Comparison of ENCODE assay signal across 1 cellular context in the genomic region with DNA sequence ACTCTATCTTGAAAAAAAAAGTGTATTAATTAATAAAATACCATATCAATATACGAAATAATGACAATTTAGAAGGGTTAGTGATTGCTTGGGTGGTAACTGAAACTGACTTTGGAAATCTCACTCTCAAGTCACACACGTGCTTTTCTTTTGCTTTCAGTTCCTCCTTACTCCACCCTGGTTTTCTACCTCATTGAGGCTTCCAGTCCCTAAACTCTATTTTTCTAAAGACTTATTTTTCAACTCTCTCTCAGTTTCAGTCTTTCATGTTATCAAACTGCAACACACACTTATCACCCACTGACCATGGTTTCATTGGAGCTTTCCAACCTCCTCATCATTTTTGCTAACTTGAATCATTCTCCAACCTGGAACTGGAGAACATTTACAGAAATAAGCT.
TF ChIP-seq lines count a peak whose summit lies in the region.

No MANE protein-coding gene starts in this region.

TF ChIP-seq in GM12878, 131 proteins besides CTCF, POLR2A, EP300 and RAD21 (continued from another document and continues in another):
- TF ChIP-seq, protein P1, sequence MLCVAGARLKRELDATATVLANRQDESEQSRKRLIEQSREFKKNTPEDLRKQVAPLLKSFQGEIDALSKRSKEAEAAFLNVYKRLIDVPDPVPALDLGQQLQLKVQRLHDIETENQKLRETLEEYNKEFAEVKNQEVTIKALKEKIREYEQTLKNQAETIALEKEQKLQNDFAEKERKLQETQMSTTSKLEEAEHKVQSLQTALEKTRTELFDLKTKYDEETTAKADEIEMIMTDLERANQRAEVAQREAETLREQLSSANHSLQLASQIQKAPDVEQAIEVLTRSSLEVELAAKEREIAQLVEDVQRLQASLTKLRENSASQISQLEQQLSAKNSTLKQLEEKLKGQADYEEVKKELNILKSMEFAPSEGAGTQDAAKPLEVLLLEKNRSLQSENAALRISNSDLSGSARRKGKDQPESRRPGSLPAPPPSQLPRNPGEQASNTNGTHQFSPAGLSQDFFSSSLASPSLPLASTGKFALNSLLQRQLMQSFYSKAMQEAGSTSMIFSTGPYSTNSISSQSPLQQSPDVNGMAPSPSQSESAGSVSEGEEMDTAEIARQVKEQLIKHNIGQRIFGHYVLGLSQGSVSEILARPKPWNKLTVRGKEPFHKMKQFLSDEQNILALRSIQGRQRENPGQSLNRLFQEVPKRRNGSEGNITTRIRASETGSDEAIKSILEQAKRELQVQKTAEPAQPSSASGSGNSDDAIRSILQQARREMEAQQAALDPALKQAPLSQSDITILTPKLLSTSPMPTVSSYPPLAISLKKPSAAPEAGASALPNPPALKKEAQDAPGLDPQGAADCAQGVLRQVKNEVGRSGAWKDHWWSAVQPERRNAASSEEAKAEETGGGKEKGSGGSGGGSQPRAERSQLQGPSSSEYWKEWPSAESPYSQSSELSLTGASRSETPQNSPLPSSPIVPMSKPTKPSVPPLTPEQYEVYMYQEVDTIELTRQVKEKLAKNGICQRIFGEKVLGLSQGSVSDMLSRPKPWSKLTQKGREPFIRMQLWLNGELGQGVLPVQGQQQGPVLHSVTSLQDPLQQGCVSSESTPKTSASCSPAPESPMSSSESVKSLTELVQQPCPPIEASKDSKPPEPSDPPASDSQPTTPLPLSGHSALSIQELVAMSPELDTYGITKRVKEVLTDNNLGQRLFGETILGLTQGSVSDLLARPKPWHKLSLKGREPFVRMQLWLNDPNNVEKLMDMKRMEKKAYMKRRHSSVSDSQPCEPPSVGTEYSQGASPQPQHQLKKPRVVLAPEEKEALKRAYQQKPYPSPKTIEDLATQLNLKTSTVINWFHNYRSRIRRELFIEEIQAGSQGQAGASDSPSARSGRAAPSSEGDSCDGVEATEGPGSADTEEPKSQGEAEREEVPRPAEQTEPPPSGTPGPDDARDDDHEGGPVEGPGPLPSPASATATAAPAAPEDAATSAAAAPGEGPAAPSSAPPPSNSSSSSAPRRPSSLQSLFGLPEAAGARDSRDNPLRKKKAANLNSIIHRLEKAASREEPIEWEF (IDR thresholded peaks at IDR 0.05; ENCODE audit: insufficient replicate concordance, low read depth, low read length), result peak; percentile 65
- TF ChIP-seq, protein P2, sequence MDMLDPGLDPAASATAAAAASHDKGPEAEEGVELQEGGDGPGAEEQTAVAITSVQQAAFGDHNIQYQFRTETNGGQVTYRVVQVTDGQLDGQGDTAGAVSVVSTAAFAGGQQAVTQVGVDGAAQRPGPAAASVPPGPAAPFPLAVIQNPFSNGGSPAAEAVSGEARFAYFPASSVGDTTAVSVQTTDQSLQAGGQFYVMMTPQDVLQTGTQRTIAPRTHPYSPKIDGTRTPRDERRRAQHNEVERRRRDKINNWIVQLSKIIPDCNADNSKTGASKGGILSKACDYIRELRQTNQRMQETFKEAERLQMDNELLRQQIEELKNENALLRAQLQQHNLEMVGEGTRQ (IDR thresholded peaks at IDR 0.05; ENCODE audit: borderline replicate concordance, low read depth, low read length), result peak; percentile 25; the same call in 1 of the 2 replicates
- TF ChIP-seq GATAD2B (conservative IDR thresholded peaks at IDR 0.05; ENCODE audit: low read depth), result no peak
- TF ChIP-seq SRF (IDR thresholded peaks at IDR 0.05; ENCODE audit: low read depth in 2 of 2, low read length in 2 of 2), result no peak
- peak; percentile 96 to 99 for TF ChIP-seq BHLHE40 (IDR thresholded peaks at IDR 0.05; ENCODE audit: borderline replicate concordance in 1 of 2, low read depth in 2 of 2, low read length in 1 of 2)
- no peak for TF ChIP-seq RBBP5 (conservative IDR thresholded peaks at IDR 0.05)
- no peak for TF ChIP-seq NR2C1 (IDR thresholded peaks at IDR 0.05)
- TF ChIP-seq STAT3 (IDR thresholded peaks at IDR 0.05; ENCODE audit: low read depth, low read length), result 0 out of 2 replicates have a peak, but pooled peaks have one; percentile 79
- TF ChIP-seq HCFC1 (IDR thresholded peaks at IDR 0.05; ENCODE audit: low read length), result no peak
- no peak for TF ChIP-seq YBX1 (IDR thresholded peaks at IDR 0.05)
- TF ChIP-seq EGR1 (IDR thresholded peaks at IDR 0.05; ENCODE audit: borderline replicate concordance in 1 of 2, low read depth in 2 of 2, low read length in 2 of 2), result no peak
- TF ChIP-seq, protein P3, sequence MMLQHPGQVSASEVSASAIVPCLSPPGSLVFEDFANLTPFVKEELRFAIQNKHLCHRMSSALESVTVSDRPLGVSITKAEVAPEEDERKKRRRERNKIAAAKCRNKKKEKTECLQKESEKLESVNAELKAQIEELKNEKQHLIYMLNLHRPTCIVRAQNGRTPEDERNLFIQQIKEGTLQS (IDR thresholded peaks at IDR 0.05; ENCODE audit: borderline replicate concordance, extremely low read depth, low read depth, low read length), result no peak
- no peak for TF ChIP-seq TAF1 (IDR thresholded peaks at IDR 0.05; ENCODE audit: borderline replicate concordance, low read depth, low read length)
- TF ChIP-seq TCF3 (IDR thresholded peaks at IDR 0.05; ENCODE audit: borderline replicate concordance, insufficient read depth, low read depth, low read length), result no peak
- TF ChIP-seq E2F8 (IDR thresholded peaks at IDR 0.05; ENCODE audit: low read depth, partially characterized antibody), result no peak
- TF ChIP-seq, protein P4, sequence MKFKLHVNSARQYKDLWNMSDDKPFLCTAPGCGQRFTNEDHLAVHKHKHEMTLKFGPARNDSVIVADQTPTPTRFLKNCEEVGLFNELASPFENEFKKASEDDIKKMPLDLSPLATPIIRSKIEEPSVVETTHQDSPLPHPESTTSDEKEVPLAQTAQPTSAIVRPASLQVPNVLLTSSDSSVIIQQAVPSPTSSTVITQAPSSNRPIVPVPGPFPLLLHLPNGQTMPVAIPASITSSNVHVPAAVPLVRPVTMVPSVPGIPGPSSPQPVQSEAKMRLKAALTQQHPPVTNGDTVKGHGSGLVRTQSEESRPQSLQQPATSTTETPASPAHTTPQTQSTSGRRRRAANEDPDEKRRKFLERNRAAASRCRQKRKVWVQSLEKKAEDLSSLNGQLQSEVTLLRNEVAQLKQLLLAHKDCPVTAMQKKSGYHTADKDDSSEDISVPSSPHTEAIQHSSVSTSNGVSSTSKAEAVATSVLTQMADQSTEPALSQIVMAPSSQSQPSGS (IDR thresholded peaks at IDR 0.05; ENCODE audit: low read length), result peak; percentile 64
- TF ChIP-seq SPI1 (IDR thresholded peaks at IDR 0.05; ENCODE audit: borderline replicate concordance, insufficient read depth, low read depth, low read length), result peak; percentile 97
- TF ChIP-seq ZNF592 (IDR thresholded peaks at IDR 0.05), result no peak
- no peak for TF ChIP-seq SIX5 (IDR thresholded peaks at IDR 0.05; ENCODE audit: low read depth, low read length, severe bottlenecking)
- no peak for TF ChIP-seq CEBPB (IDR thresholded peaks at IDR 0.05; ENCODE audit: borderline replicate concordance in 1 of 2, low read depth in 2 of 2, low read length in 2 of 2)
- no peak for TF ChIP-seq PML (IDR thresholded peaks at IDR 0.05; ENCODE audit: low read length)
- TF ChIP-seq BRCA1 (IDR thresholded peaks at IDR 0.05; ENCODE audit: low read depth, low read length), result no peak
- TF ChIP-seq WRNIP1 (IDR thresholded peaks at IDR 0.05; ENCODE audit: borderline replicate concordance, low read depth, low read length), result no peak
- TF ChIP-seq SUZ12 (IDR thresholded peaks at IDR 0.05; ENCODE audit: unreplicated experiment), result no peak
- TF ChIP-seq HDAC6 (IDR thresholded peaks at IDR 0.05; ENCODE audit: unreplicated experiment), result no peak
- TF ChIP-seq, protein P5, sequence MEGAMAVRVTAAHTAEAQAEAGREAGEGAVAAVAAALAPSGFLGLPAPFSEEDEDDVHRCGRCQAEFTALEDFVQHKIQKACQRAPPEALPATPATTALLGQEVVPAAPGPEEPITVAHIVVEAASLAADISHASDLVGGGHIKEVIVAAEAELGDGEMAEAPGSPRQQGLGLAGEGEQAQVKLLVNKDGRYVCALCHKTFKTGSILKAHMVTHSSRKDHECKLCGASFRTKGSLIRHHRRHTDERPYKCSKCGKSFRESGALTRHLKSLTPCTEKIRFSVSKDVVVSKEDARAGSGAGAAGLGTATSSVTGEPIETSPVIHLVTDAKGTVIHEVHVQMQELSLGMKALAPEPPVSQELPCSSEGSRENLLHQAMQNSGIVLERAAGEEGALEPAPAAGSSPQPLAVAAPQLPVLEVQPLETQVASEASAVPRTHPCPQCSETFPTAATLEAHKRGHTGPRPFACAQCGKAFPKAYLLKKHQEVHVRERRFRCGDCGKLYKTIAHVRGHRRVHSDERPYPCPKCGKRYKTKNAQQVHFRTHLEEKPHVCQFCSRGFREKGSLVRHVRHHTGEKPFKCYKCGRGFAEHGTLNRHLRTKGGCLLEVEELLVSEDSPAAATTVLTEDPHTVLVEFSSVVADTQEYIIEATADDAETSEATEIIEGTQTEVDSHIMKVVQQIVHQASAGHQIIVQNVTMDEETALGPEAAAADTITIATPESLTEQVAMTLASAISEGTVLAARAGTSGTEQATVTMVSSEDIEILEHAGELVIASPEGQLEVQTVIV (IDR thresholded peaks at IDR 0.05; ENCODE audit: borderline replicate concordance, partially characterized antibody), result no peak
- TF ChIP-seq SREBF2 (IDR thresholded peaks at IDR 0.05; ENCODE audit: low read length), result no peak
- TF ChIP-seq MXI1 (IDR thresholded peaks at IDR 0.05; ENCODE audit: low read depth, low read length), result peak; percentile 93
- no peak for TF ChIP-seq CBX3 (IDR thresholded peaks at IDR 0.05; ENCODE audit: borderline replicate concordance, low read depth)
- TF ChIP-seq CHD1 (IDR thresholded peaks at IDR 0.05; ENCODE audit: low read depth, low read length), result no peak
- TF ChIP-seq NKRF (conservative IDR thresholded peaks at IDR 0.05), result no peak
- no peak for TF ChIP-seq SIN3A (IDR thresholded peaks at IDR 0.05; ENCODE audit: low read depth, low read length)
- peak; percentile 90 for TF ChIP-seq TBL1XR1 (IDR thresholded peaks at IDR 0.05; ENCODE audit: low read depth, low read length)
- TF ChIP-seq, protein P6, sequence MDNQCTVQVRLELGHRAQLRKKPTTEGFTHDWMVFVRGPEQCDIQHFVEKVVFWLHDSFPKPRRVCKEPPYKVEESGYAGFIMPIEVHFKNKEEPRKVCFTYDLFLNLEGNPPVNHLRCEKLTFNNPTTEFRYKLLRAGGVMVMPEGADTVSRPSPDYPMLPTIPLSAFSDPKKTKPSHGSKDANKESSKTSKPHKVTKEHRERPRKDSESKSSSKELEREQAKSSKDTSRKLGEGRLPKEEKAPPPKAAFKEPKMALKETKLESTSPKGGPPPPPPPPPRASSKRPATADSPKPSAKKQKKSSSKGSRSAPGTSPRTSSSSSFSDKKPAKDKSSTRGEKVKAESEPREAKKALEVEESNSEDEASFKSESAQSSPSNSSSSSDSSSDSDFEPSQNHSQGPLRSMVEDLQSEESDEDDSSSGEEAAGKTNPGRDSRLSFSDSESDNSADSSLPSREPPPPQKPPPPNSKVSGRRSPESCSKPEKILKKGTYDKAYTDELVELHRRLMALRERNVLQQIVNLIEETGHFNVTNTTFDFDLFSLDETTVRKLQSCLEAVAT (IDR thresholded peaks at IDR 0.05), result no peak
- TF ChIP-seq DPF2 (IDR thresholded peaks at IDR 0.05), result peak; percentile 87
- TF ChIP-seq GABPA (IDR thresholded peaks at IDR 0.05; ENCODE audit: low read depth), result no peak
